In the genomic region with DNA sequence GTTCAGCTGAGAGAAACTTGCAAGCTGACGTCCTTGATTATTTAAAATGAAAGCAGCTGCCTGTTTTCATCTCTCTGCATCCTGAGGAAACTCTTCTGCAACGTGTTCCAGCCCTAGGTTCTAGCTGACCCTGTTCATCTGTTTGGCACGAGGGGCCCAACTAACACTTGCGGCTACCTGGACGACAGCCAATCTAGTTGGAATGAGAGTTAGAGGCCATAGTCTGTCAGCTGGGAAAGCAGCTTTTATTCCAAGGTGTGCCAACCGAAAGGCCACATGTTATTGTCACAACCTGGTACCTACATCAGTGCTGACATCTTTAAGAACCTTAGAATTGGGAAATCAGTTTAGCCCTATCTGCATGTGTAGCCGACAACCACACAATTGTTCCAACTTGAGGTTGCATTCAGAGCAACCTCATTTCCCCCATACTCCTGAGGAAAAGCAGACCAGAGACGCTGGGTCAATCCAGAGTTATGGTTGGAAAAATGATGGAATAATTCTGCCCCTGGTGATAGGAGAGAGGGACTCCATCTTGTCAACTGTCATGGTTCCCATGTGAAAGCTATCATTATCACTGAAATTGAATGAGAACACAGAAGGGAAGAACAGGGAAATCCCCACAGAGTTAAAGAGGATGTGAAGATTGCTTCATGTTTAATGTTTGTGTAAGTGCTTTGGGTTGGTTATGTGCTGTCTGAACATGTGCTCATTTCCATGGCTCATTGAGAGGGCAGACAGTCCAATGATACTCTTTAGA, we compare ENCODE assay signal across 9 cellular contexts.
DNase-seq lines count a peak whose midpoint lies in the region; ATAC-seq and TF ChIP-seq lines count a peak whose summit lies in the region.
"Had no signal": no experiment of that assay in that cellular context is flagged by ENCODE, and none has a peak within 500 bp of the region (broad histone marks: within the 10 kb centered on the region; RNA-seq: fewer than 3 reads in every experiment).

No MANE protein-coding gene starts in this region.

- H3K27ac ChIP-seq in GM23248 (peak overlapping the region; percentile 39), neural progenitor cell (no peak overlapping the region), testis (no peak overlapping the region)
- H3K27ac ChIP-seq in CD8-positive, alpha-beta memory T cell (ENCODE audit: low read depth, low read length): no peak overlapping the region
- H3K27ac ChIP-seq: cardiac muscle cell had no signal

- peak; percentile 94 for ATAC-seq in GM18517 (IDR thresholded peaks at IDR 0.05; ENCODE audit: unreplicated experiment)
- peak; percentile 69 for ATAC-seq in left colon

- H3K79me2 ChIP-seq in GM23248 (ENCODE audit: insufficient read depth) (peaks cover 77% of the 10 kb centered on the region), neural progenitor cell (ENCODE audit: low read depth) (no peaks in the 10 kb centered on the region)

- peaks cover 15% of the 10 kb centered on the region for H3K4me1 Mint-ChIP-seq in neural progenitor cell
- H3K4me1 Mint-ChIP-seq in CD8-positive, alpha-beta memory T cell: no peaks in the 10 kb centered on the region

- H3K4me3 Mint-ChIP-seq in neural progenitor cell: no peak overlapping the region
- H3K4me3 Mint-ChIP-seq in CD8-positive, alpha-beta memory T cell: no peak overlapping the region

- WGBS in GM23248 (ENCODE audit: low coverage in 1 of 2, low lambda C conversion rate in 2 of 2, missing lambda C conversion rate in 2 of 2), 2 experiments: 28% methylated on average over 8 of the region's 8 CpGs
- WGBS in testis, 2 donors: 45 to 62% methylated on average over 8 of the region's 8 CpGs

- no peak overlapping the region for H3K27ac Mint-ChIP-seq in neural progenitor cell
- H3K27ac Mint-ChIP-seq in CD8-positive, alpha-beta memory T cell: no peak overlapping the region

- H3K36me3 Mint-ChIP-seq in neural progenitor cell: peaks cover 6% of the 10 kb centered on the region
- peaks cover 0 to 6% (median 0%) of the 10 kb centered on the region in 3 donors for H3K36me3 Mint-ChIP-seq in CD8-positive, alpha-beta memory T cell

- H3K36me3 ChIP-seq in GM23248 (ENCODE audit: low read depth): peaks cover 21% of the 10 kb centered on the region
- no peaks in the 10 kb centered on the region for H3K36me3 ChIP-seq in neural progenitor cell
- H3K36me3 ChIP-seq in CD8-positive, alpha-beta memory T cell (ENCODE audit: insufficient read depth, low read length): no peaks in the 10 kb centered on the region
- no peaks in the 10 kb centered on the region for H3K36me3 ChIP-seq in testis (ENCODE audit: low read depth, missing control alignments)
- H3K36me3 ChIP-seq: cardiac muscle cell had no signal

- H2AFZ ChIP-seq in GM23248 (no peak overlapping the region), neural progenitor cell (replicated peaks) (no peak overlapping the region)

- TF ChIP-seq CTCF in neural progenitor cell (IDR thresholded peaks at IDR 0.05) (no peak), testis (IDR thresholded peaks at IDR 0.05) (no peak)

- H3K4me2 ChIP-seq in GM23248 (ENCODE audit: unreplicated experiment): peak overlapping the region; percentile 15
- no peak overlapping the region for H3K4me2 ChIP-seq in neural progenitor cell

- H3K4me3 ChIP-seq in GM23248 (no peak overlapping the region), neural progenitor cell (no peak overlapping the region), testis (no peak overlapping the region)
- H3K4me3 ChIP-seq in CD8-positive, alpha-beta memory T cell (ENCODE audit: low read length): no peak overlapping the region
- H3K4me3 ChIP-seq: cardiac muscle cell had no signal

- DNase-seq in GM23248: peak; percentile 60
- DNase-seq in NOMO-1 treated with DMSO at 0.1 percent for 48 hours (lab: John Stamatoyannopoulos, UW; ENCODE audit: unreplicated experiment): peak; percentile 22
- DNase-seq in left colon: peak in 1 of 2 donors; percentile 31
- DNase-seq in 8988T: no peak
- DNase-seq in neural progenitor cell (ENCODE audit: low spot score): no peak
- no peak for DNase-seq in CD8-positive, alpha-beta memory T cell
- no peak for DNase-seq in testis

- H4K20me1 ChIP-seq in GM23248 (ENCODE audit: insufficient read depth) (no peaks in the 10 kb centered on the region), neural progenitor cell (ENCODE audit: low read depth) (no peaks in the 10 kb centered on the region)

- no peaks in the 10 kb centered on the region for H3K27me3 ChIP-seq in GM23248 (replicated peaks; ENCODE audit: insufficient read depth)
- no peaks in the 10 kb centered on the region for H3K27me3 ChIP-seq in neural progenitor cell
- H3K27me3 ChIP-seq in CD8-positive, alpha-beta memory T cell (ENCODE audit: insufficient read depth, low read length, poor library complexity, severe bottlenecking): no peaks in the 10 kb centered on the region
- H3K27me3 ChIP-seq in testis: no peaks in the 10 kb centered on the region
- H3K27me3 ChIP-seq: cardiac muscle cell had no signal

- H3K9ac ChIP-seq in GM23248 (peak overlapping the region; percentile 19; the same call in 1 of the 2 replicates), neural progenitor cell (no peak overlapping the region)

- H3F3A ChIP-seq in GM23248 (ENCODE audit: insufficient read depth): 0 out of 2 replicates have a peak, but pooled peaks cover 8% of the 10 kb centered on the region
- H3F3A ChIP-seq in neural progenitor cell (ENCODE audit: low read depth): peaks cover 4% of the 10 kb centered on the region

- intact Hi-C loops in left colon (cut with DNase I, micrococcal nuclease) (no loop called here), testis (cut with DNase I; ENCODE audit: low total_unique reads) (no loop called here)

- H3K27me3 Mint-ChIP-seq in neural progenitor cell (ENCODE audit: insufficient read depth, low read depth): no peaks in the 10 kb centered on the region
- H3K27me3 Mint-ChIP-seq in CD8-positive, alpha-beta memory T cell: peaks cover 5 to 30% of the 10 kb centered on the region in 2 donors

- no peaks in the 10 kb centered on the region; the same call in 1 of the 2 replicates for H3K9me2 ChIP-seq in GM23248 (ENCODE audit: insufficient read depth)

- in situ Hi-C loops in GM23248 (cut with MboI): no loop called here

- H3K9me3 ChIP-seq in GM23248 (ENCODE audit: low read depth) (no peaks in the 10 kb centered on the region), neural progenitor cell (ENCODE audit: low read depth) (no peaks in the 10 kb centered on the region), testis (no peaks in the 10 kb centered on the region)
- H3K9me3 ChIP-seq in CD8-positive, alpha-beta memory T cell (ENCODE audit: low read length): no peaks in the 10 kb centered on the region

- CTCF ChIA-PET in CD8-positive, alpha-beta memory T cell (lab: Charles Lee): no interaction called here

- peaks cover 17% of the 10 kb centered on the region for H3K4me1 ChIP-seq in GM23248 (ENCODE audit: insufficient read depth)
- H3K4me1 ChIP-seq in neural progenitor cell: no peaks in the 10 kb centered on the region
- H3K4me1 ChIP-seq in CD8-positive, alpha-beta memory T cell (ENCODE audit: insufficient read depth, low read length): no peaks in the 10 kb centered on the region
- H3K4me1 ChIP-seq in testis: no peaks in the 10 kb centered on the region

- POLR2A ChIA-PET in CD8-positive, alpha-beta memory T cell (lab: Charles Lee): no interaction called here

- H3K9me3 Mint-ChIP-seq in neural progenitor cell: peaks cover 3% of the 10 kb centered on the region
- H3K9me3 Mint-ChIP-seq in CD8-positive, alpha-beta memory T cell: peaks cover 7 to 11% (median 10%) of the 10 kb centered on the region in 5 donors

- TF ChIP-seq POLR2A in testis (IDR thresholded peaks at IDR 0.05): no peak

Comparison
In these comparisons a context has a peak if more than half of its experiments do, and no peak if none do; other contexts are left out.
1. DNase-seq: peak in GM23248 (single experiment) and NOMO-1 treated with DMSO at 0.1 percent for 48 hours (single experiment); none in 8988T (single experiment), neural progenitor cell (single experiment), CD8-positive, alpha-beta memory T cell (0 of 5) and testis (single experiment).